In the genomic region with DNA sequence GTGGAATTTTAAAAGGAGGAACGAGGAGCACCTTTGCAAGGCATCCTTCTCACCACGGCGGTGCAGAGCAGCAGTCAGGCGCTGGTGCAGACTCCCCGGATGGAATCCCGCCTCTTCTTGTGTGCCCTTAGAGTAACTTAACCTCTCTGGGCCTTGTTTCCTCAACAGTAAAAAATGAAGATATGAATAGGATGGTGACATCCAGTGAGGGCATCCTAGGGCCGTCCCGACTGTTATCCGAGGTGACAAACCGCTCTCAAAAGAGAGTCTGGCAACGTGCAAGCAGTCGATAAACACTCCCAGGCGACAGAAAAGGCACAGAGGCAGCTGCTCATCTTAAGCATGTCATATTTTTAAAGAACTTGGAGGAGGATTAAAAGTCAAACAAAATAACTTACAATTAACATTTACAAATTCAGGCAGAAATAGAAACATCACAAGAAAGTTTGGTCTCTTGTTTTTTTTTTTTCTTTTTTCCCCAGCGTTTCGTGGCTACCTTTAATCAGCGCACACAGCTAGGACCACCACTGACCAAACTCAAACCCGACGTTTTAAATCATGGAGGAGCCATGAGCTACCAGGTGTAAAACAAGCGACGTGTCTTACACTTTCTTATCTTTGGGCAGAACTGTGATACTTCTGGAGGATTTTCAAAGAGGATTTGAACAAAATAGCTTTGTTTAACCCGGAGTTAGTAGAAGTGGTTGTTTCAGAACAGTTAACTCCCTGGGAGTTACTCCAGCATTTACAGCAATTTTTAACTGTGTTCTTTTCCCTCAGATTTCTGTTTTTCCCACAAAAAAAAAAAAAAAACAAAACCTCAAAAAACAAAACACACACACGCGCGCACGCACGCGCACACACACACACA, we compare ENCODE assay signal across 8 cellular contexts. TPM values are rescaled to one million over a fixed set of nuclear protein-coding genes. Genes with fewer than 3 reads are reported as not detected.
A peak's percentile ranks its signal among the peaks of the same experiment; 100 is the strongest.
DNase-seq lines count a peak whose midpoint lies in the region; FAIRE-seq and TF ChIP-seq lines count a peak whose summit lies in the region.

No MANE protein-coding gene starts in this region.

- DNase-seq in D721Med (ENCODE audit: insufficient read length, low spot score) (no peak), OCI-M2 (lab: John Stamatoyannopoulos, UW; ENCODE audit: unreplicated experiment) (peak; percentile 32), coronary artery (ENCODE audit: low spot score) (no peak), neural progenitor cell (ENCODE audit: low spot score) (no peak), NCI-H526 treated with DMSO at 0.1 percent for 48 hours (lab: John Stamatoyannopoulos, UW) (no peak), NCI-H1092 (lab: John Stamatoyannopoulos, UW) (no peak), kidney glomerular epithelial cell (lab: John Stamatoyannopoulos, UW) (no peak)
- no peak for DNase-seq in central memory CD4-positive, alpha-beta T cell

- H3K4me1 ChIP-seq in neural progenitor cell: peaks cover 10% of the 10 kb centered on the region

- peaks cover 15% of the 10 kb centered on the region for H3K4me1 Mint-ChIP-seq in neural progenitor cell

- no peaks in the 10 kb centered on the region for H3K36me3 Mint-ChIP-seq in neural progenitor cell

- H3K4me2 ChIP-seq in neural progenitor cell: no peak overlapping the region

- no peaks in the 10 kb centered on the region for H3K9me3 Mint-ChIP-seq in neural progenitor cell

- TF ChIP-seq CTCF in D721Med (IDR thresholded peaks at IDR 0.05; ENCODE audit: insufficient read depth, missing control alignments) (no peak), coronary artery (IDR thresholded peaks at IDR 0.05) (no peak), neural progenitor cell (IDR thresholded peaks at IDR 0.05) (no peak)

- no peaks in the 10 kb centered on the region for H3K9me3 ChIP-seq in neural progenitor cell (ENCODE audit: low read depth)

- peaks cover 41% of the 10 kb centered on the region for H3K27me3 Mint-ChIP-seq in neural progenitor cell (ENCODE audit: insufficient read depth, low read depth)

- H3F3A ChIP-seq in neural progenitor cell (ENCODE audit: low read depth): peaks cover 16% of the 10 kb centered on the region

- H4K20me1 ChIP-seq in neural progenitor cell (ENCODE audit: low read depth): peaks cover 4% of the 10 kb centered on the region

- H3K4me3 Mint-ChIP-seq in neural progenitor cell: peak overlapping the region; percentile 85

- H3K36me3 ChIP-seq in neural progenitor cell: no peaks in the 10 kb centered on the region

- H2AFZ ChIP-seq in neural progenitor cell (replicated peaks): no peak overlapping the region

- H3K27ac ChIP-seq in coronary artery: peak overlapping the region; percentile 88 to 90
- no peak overlapping the region for H3K27ac ChIP-seq in neural progenitor cell

- H3K9ac ChIP-seq in neural progenitor cell: no peak overlapping the region

- peak; percentile 72 for FAIRE-seq in D721Med (lab: Jason Lieb, UNC)

- H3K27ac Mint-ChIP-seq in neural progenitor cell: no peak overlapping the region

- H3K4me3 ChIP-seq in coronary artery (peak overlapping the region; percentile 85), neural progenitor cell (no peak overlapping the region)

- H3K27me3 ChIP-seq in neural progenitor cell: peaks cover 74% of the 10 kb centered on the region

- no peaks in the 10 kb centered on the region for H3K79me2 ChIP-seq in neural progenitor cell (ENCODE audit: low read depth)

RNA-seq across cellular contexts. Expression of a gene that starts 2.1 kb away (rescaled TPM):
- 0.64 and 2.1 TPM in 2 replicates for total RNA-seq in neural progenitor cell (ENCODE audit: low replicate concordance)
